8 cellular contexts compared by ENCODE assay signal in genomic region chr12:110677206-110677911, GRCh38. TPM values are rescaled to one million over a fixed set of nuclear protein-coding genes. Genes with fewer than 3 reads are reported as not detected.
A peak's percentile ranks its signal among the peaks of the same experiment; 100 is the strongest.
DNase-seq lines count a peak whose midpoint lies in the region; ATAC-seq lines count a peak whose summit lies in the region.

No MANE protein-coding gene starts in this region.

- H3K4me3 Mint-ChIP-seq in activated T-cell treated with anti-CD3 and anti-CD28 coated beads, Interleukin-2, amount 50 U/mL, for 72 hours = peak overlapping the region in 1 of 2 donors; percentile 5
- H3K4me3 Mint-ChIP-seq in T-cell = peak overlapping the region; percentile 32 to 74 (median 44)

- no peaks in the 10 kb centered on the region for H3K79me1 ChIP-seq in neuronal stem cell (ENCODE audit: low read depth, low read length)

- no peak overlapping the region for H4K8ac ChIP-seq in neuronal stem cell (ENCODE audit: low read depth, low read length)

- no peak for DNase-seq in activated T-cell treated with anti-CD3 and anti-CD28 coated beads, Interleukin-2, amount 50 U/mL, for 72 hours
- DNase-seq in activated T-cell treated with anti-CD3 and anti-CD28 coated beads for 4 hours (no peak), T-cell (no peak), neuronal stem cell (ENCODE audit: low spot score) (no peak), MG63 (no peak), H4 (ENCODE audit: low spot score) (no peak), NCI-H128 (lab: John Stamatoyannopoulos, UW; ENCODE audit: unreplicated experiment) (no peak)

- H3K27ac ChIP-seq in neuronal stem cell (replicated peaks; ENCODE audit: low read length) = no peak overlapping the region

- no peak overlapping the region for H3K4me3 ChIP-seq in neuronal stem cell (ENCODE audit: low read length in 2 of 2)
- H3K4me3 ChIP-seq in MG63 = no peak overlapping the region

- H3K4me1 ChIP-seq in neuronal stem cell (ENCODE audit: control insufficient read depth in 2 of 2, insufficient read depth in 1 of 2, low read depth in 1 of 2, low read length in 2 of 2) = peaks cover 0 to 2% of the 10 kb centered on the region in 2 donors

- no peak overlapping the region for H2AFZ ChIP-seq in neuronal stem cell (ENCODE audit: low read length)

- no peak overlapping the region for H2BK120ac ChIP-seq in neuronal stem cell (ENCODE audit: low read depth, low read length)

- peaks cover 3% of the 10 kb centered on the region in 2 donors for H3K9me3 Mint-ChIP-seq in activated T-cell treated with anti-CD3 and anti-CD28 coated beads, Interleukin-2, amount 50 U/mL, for 72 hours
- H3K9me3 Mint-ChIP-seq in T-cell = peaks cover 3 to 7% (median 4%) of the 10 kb centered on the region in 3 donors

- peak; percentile 28 to 36 for ATAC-seq in activated T-cell treated with anti-CD3 and anti-CD28 coated beads, Interleukin-2, amount 50 U/mL, for 72 hours (replicated peaks in 1 of 2)
- peak; percentile 64 for ATAC-seq in HG03060 (IDR thresholded peaks at IDR 0.05; ENCODE audit: low read depth, unreplicated experiment)
- ATAC-seq in T-cell (replicated peaks in 1 of 4) = peak; percentile 64 to 79 (median 71)

- no peak overlapping the region for H3K14ac ChIP-seq in neuronal stem cell (ENCODE audit: low read length)

- H3K23ac ChIP-seq in neuronal stem cell (ENCODE audit: low read depth, low read length, poor library complexity) = peak overlapping the region; percentile 71

- no peak overlapping the region for H3K9ac ChIP-seq in neuronal stem cell (ENCODE audit: low read depth, low read length, poor library complexity)

- H2BK12ac ChIP-seq in neuronal stem cell (ENCODE audit: low read length) = no peak overlapping the region

- peaks cover 36% of the 10 kb centered on the region for H3K4me1 Mint-ChIP-seq in activated T-cell treated with anti-CD3 and anti-CD28 coated beads, Interleukin-2, amount 50 U/mL, for 72 hours (ENCODE audit: low read depth)
- peaks cover 26 to 57% (median 38%) of the 10 kb centered on the region in 3 donors for H3K4me1 Mint-ChIP-seq in T-cell

- CTCF ChIA-PET in T-cell (lab: Charles Lee) = interaction anchor here (0.5 to 0.6 kb wide), 3 partner anchors 20 to 85 kb away, joined by 3 read pairs; no protein-coding TSS in a partner anchor

- no peak overlapping the region for H3K4ac ChIP-seq in neuronal stem cell (ENCODE audit: low read length)

- H4K91ac ChIP-seq in neuronal stem cell (ENCODE audit: low read depth, low read length, poor library complexity) = no peak overlapping the region

- H3K18ac ChIP-seq in neuronal stem cell (ENCODE audit: low read length) = no peak overlapping the region

- H3K36me3 ChIP-seq in neuronal stem cell (replicated peaks in 1 of 2; ENCODE audit: control insufficient read depth in 2 of 2, insufficient read depth in 2 of 2, low read length in 2 of 2) (no peaks in the 10 kb centered on the region), MG63 (no peaks in the 10 kb centered on the region)

- POLR2A ChIA-PET in T-cell (lab: Charles Lee) = interaction anchor here in 1 of 2 donors (0.7 kb wide), 1 partner anchor 135 kb away, joined by 3 read pairs; no protein-coding TSS in a partner anchor

- H3K9me3 ChIP-seq in neuronal stem cell (replicated peaks in 1 of 2; ENCODE audit: control insufficient read depth in 2 of 2, insufficient read depth in 1 of 2, low read depth in 1 of 2, low read length in 2 of 2) (no peaks in the 10 kb centered on the region), MG63 (no peaks in the 10 kb centered on the region)

- H3K27me3 Mint-ChIP-seq in activated T-cell treated with anti-CD3 and anti-CD28 coated beads, Interleukin-2, amount 50 U/mL, for 72 hours (ENCODE audit: low read depth) = no peaks in the 10 kb centered on the region
- no peaks in the 10 kb centered on the region for H3K27me3 Mint-ChIP-seq in T-cell

- peak overlapping the region; percentile 24 for H2AK5ac ChIP-seq in neuronal stem cell (ENCODE audit: low read depth, low read length)

- WGBS in neuronal stem cell (ENCODE audit: extremely low coverage in 2 of 2, insufficient read length in 2 of 2, insufficient replicate concordance in 1 of 2), 2 donors = no CpG with 5 or more reads among the region's 5 CpGs

- H3K36me3 Mint-ChIP-seq in activated T-cell treated with anti-CD3 and anti-CD28 coated beads, Interleukin-2, amount 50 U/mL, for 72 hours (ENCODE audit: insufficient read depth in 2 of 2) = peaks cover 3 to 17% of the 10 kb centered on the region in 2 donors
- peaks cover 26% of the 10 kb centered on the region for H3K36me3 Mint-ChIP-seq in T-cell

- H3K4me2 ChIP-seq in neuronal stem cell (ENCODE audit: insufficient read depth, low read length, poor library complexity, severe bottlenecking) = no peak overlapping the region

- H3K27ac Mint-ChIP-seq in activated T-cell treated with anti-CD3 and anti-CD28 coated beads, Interleukin-2, amount 50 U/mL, for 72 hours = peak overlapping the region; percentile 35
- H3K27ac Mint-ChIP-seq in T-cell = peak overlapping the region; percentile 87 to 91

- no peak overlapping the region for H2BK15ac ChIP-seq in neuronal stem cell (ENCODE audit: low read length)

- H3K27me3 ChIP-seq in neuronal stem cell (ENCODE audit: control insufficient read depth in 3 of 3, insufficient read depth in 3 of 3, low read depth in 1 of 3, low read length in 3 of 3) = peaks cover 0 to 3% (median 0%) of the 10 kb centered on the region in 3 experiments
- H3K27me3 ChIP-seq in MG63 = no peaks in the 10 kb centered on the region

- no peak overlapping the region for H2BK5ac ChIP-seq in neuronal stem cell (ENCODE audit: low read length)

RNA-seq across cellular contexts. Expression of gene HVCN1, which starts 11.6 kb away (rescaled TPM):
- total RNA-seq in activated T-cell treated with anti-CD3 and anti-CD28 coated beads, Interleukin-2, amount 50 U/mL, for 72 hours = 10 to 100 TPM; 10.5 to 12.8 TPM
- total RNA-seq in T-cell = 10 to 100 TPM in 3 of 5 donors, 1 to 10 TPM in 2; 5.6 to 18.7 (median 14.2) TPM
- 11.0 TPM for polyA plus RNA-seq in neuronal stem cell (2013, experiment 1 of 2)
- 11.1 TPM for polyA plus RNA-seq in neuronal stem cell (2013, experiment 2 of 2)
- not detected in 2 replicates for total RNA-seq in MG63 (2014; rRNA removed; shearing (Covaris generic); ENCODE audit: low replicate concordance)
- total RNA-seq in H4 (2014; rRNA removed; shearing (Covaris generic)) = 1.6 TPM in 1 of 2 replicates, not detected in the other
